ENCODE assay signal across 16 cellular contexts in the genomic region with DNA sequence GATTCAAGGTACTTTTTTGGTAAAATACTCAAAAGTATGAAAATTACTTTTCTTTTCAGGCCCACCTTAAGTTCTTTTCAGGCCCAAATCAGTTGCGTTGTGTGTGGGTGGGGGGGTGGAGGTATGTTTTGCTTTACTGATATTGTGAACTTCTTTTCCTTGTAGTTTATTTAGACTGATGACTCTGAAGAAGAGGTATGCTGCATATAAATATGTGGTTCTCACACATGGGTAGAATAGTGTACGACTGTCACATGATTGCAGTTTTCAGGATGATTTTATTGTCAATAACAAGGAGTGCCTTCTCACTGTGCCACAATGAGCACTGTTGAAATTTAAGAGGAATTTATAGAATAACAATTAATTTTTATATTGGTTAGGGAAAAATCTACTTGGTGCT.
A peak's percentile ranks its signal among the peaks of the same experiment; 100 is the strongest.
DNase-seq lines count a peak whose midpoint lies in the region; ATAC-seq and TF ChIP-seq lines count a peak whose summit lies in the region.
"Had no signal": no experiment of that assay in that cellular context is flagged by ENCODE, and none has a peak within 500 bp of the region (broad histone marks: within the 10 kb centered on the region; RNA-seq: fewer than 3 reads in every experiment).

No MANE protein-coding gene starts in this region.

- H3K4me3 ChIP-seq in IMR-90 (ENCODE audit: insufficient read depth, low read depth, low read length) (no peak overlapping the region), choroid plexus epithelial cell (ENCODE audit: low read depth, low read length) (no peak overlapping the region), mesenchymal stem cell (ENCODE audit: insufficient read depth in 1 of 2, low read depth in 1 of 2, low read length in 2 of 2) (no peak overlapping the region), right atrium auricular region (no peak overlapping the region)

- H3K27me3 ChIP-seq in IMR-90 (ENCODE audit: control insufficient read depth, insufficient read depth, low read length) (no peaks in the 10 kb centered on the region), mesenchymal stem cell (ENCODE audit: control insufficient read depth in 1 of 2, insufficient read depth in 1 of 2, low read length in 2 of 2) (no peaks in the 10 kb centered on the region), right atrium auricular region (no peaks in the 10 kb centered on the region)
- H3K27me3 ChIP-seq: SJCRH30 had no signal

- intact Hi-C loops in IMR-90 (cut with micrococcal nuclease), result no loop called here

- H2BK20ac ChIP-seq in IMR-90 (ENCODE audit: low read depth, low read length), result no peak overlapping the region; the same call in 1 of the 2 replicates

- in situ Hi-C loops in IMR-90 (cut with MboI; ENCODE audit: low sequenced_read_pairs), result no loop called here

- H2AK5ac ChIP-seq in IMR-90 (ENCODE audit: low read depth, low read length) (no peak overlapping the region), mesenchymal stem cell (ENCODE audit: low read length, severe bottlenecking) (no peak overlapping the region)

- H3K4ac ChIP-seq in IMR-90 (ENCODE audit: low read depth, low read length), result no peak overlapping the region
- H3K4ac ChIP-seq in mesenchymal stem cell (ENCODE audit: low read depth in 1 of 2, low read length in 2 of 2), result no peak overlapping the region

- TF ChIP-seq POLR2A in IMR-90 (IDR thresholded peaks at IDR 0.05; ENCODE audit: low read depth, low read length), result no peak

- H3K27ac ChIP-seq in IMR-90 (ENCODE audit: insufficient read depth, low read length), result no peak overlapping the region
- no peak overlapping the region for H3K27ac ChIP-seq in mesenchymal stem cell (ENCODE audit: low read length, poor library complexity, severe bottlenecking)
- H3K27ac ChIP-seq in right atrium auricular region, result no peak overlapping the region
- H3K27ac ChIP-seq: C4-2B had no signal

- no peaks in the 10 kb centered on the region for H4K20me1 ChIP-seq in IMR-90 (ENCODE audit: insufficient read depth, low read length)

- ATAC-seq in IMR-90 (ENCODE audit: low read depth) (peak; percentile 87), HG03442 (IDR thresholded peaks at IDR 0.05; ENCODE audit: unreplicated experiment) (no peak), GM21737 (IDR thresholded peaks at IDR 0.05; ENCODE audit: unreplicated experiment) (no peak)
- ATAC-seq in stimulated activated naive CD8-positive, alpha-beta T cell treated with anti-CD3 and anti-CD28 coated beads, Interleukin-15, Interleukin-2, amounts not matched to agents 100 U/mL and 50 U/mL, for 24 hours, result no peak

- DNase-seq in EH (ENCODE audit: low read depth) (peak; percentile 27), IMR-90 (peak; percentile 81), choroid plexus epithelial cell (ENCODE audit: low read depth) (peak; percentile 59), mesenchymal stem cell (peak; percentile 45), right atrium auricular region (ENCODE audit: low spot score) (no peak)
- DNase-seq in stimulated activated naive CD8-positive, alpha-beta T cell treated with anti-CD3 and anti-CD28 coated beads, Interleukin-15, Interleukin-2, amounts not matched to agents 100 U/mL and 50 U/mL, for 24 hours, result no peak
- DNase-seq: DMS53, KG1, MV-4-11, NCI-H1105 treated with DMSO at 0.1 percent for 48 hours, NCI-H2081 treated with DMSO at 0.1 percent for 48 hours, NCI-H524 treated with DMSO at 0.1 percent for 48 hours had no signal

- no TSS peak for BruUV-seq in IMR-90 (replicated peaks; lab: Mats Ljungman, UMichigan)

- peaks cover 11% of the 10 kb centered on the region; the same call in 1 of the 2 replicates for H3K9me1 ChIP-seq in IMR-90 (ENCODE audit: insufficient read depth, low read length)

- H4K5ac ChIP-seq in IMR-90 (ENCODE audit: low read depth, low read length), result no peak overlapping the region

- H3K18ac ChIP-seq in IMR-90 (ENCODE audit: low read depth, low read length) (no peak overlapping the region), mesenchymal stem cell (ENCODE audit: low read depth in 1 of 2, low read length in 2 of 2) (no peak overlapping the region)

- POLR2A ChIA-PET in IMR-90 (lab: Charles Lee; ENCODE audit: unreplicated experiment), result no interaction called here

- H3K79me1 ChIP-seq in IMR-90 (ENCODE audit: low read depth in 1 of 2, low read length in 2 of 2) (no peaks in the 10 kb centered on the region), mesenchymal stem cell (replicated peaks; ENCODE audit: low read length, poor library complexity, severe bottlenecking) (no peaks in the 10 kb centered on the region)

- H2BK15ac ChIP-seq in IMR-90 (ENCODE audit: low read depth, low read length), result no peak overlapping the region; the same call in 2 of the 3 replicates
- H2BK15ac ChIP-seq in mesenchymal stem cell (ENCODE audit: low read depth, poor library complexity, severe bottlenecking), result no peak overlapping the region

- H2AFZ ChIP-seq in IMR-90 (replicated peaks; ENCODE audit: low read length, poor library complexity) (no peak overlapping the region), mesenchymal stem cell (ENCODE audit: low read depth, low read length) (no peak overlapping the region)

- H2BK120ac ChIP-seq in IMR-90 (ENCODE audit: low read depth, low read length) (peak overlapping the region; percentile 88; the same call in 1 of the 2 replicates), mesenchymal stem cell (ENCODE audit: low read depth, low read length) (no peak overlapping the region)

- H3K36me3 ChIP-seq in IMR-90 (ENCODE audit: control insufficient read depth, insufficient read depth, low read length) (no peaks in the 10 kb centered on the region), mesenchymal stem cell (ENCODE audit: control insufficient read depth in 1 of 2, insufficient read depth in 2 of 2, low read depth in 1 of 2, low read length in 2 of 2) (no peaks in the 10 kb centered on the region), right atrium auricular region (no peaks in the 10 kb centered on the region)
- H3K36me3 ChIP-seq: SJCRH30 had no signal

- TF ChIP-seq RAD21 in IMR-90 (IDR thresholded peaks at IDR 0.05; ENCODE audit: low read length), result no peak

- TF ChIP-seq CTCF in IMR-90 (conservative IDR thresholded peaks at IDR 0.05; ENCODE audit: low read depth, low read length) (no peak), choroid plexus epithelial cell (conservative IDR thresholded peaks at IDR 0.05; ENCODE audit: low read depth, low read length) (no peak), right atrium auricular region (IDR thresholded peaks at IDR 0.05) (no peak)

- no peak overlapping the region for H3K56ac ChIP-seq in IMR-90 (ENCODE audit: extremely low read depth, insufficient read depth, low read length)

- no peak overlapping the region for H2AK9ac ChIP-seq in IMR-90 (replicated peaks; ENCODE audit: low read depth, low read length, poor library complexity)

- H2BK5ac ChIP-seq in IMR-90 (ENCODE audit: low read depth, low read length, poor library complexity, severe bottlenecking) (peak overlapping the region; percentile 3), mesenchymal stem cell (ENCODE audit: low read depth, low read length, poor library complexity, severe bottlenecking) (no peak overlapping the region)

- H3K23ac ChIP-seq in IMR-90 (ENCODE audit: low read depth, low read length) (no peak overlapping the region), mesenchymal stem cell (ENCODE audit: low read length in 2 of 2) (no peak overlapping the region)

- H3K9me3 ChIP-seq in IMR-90 (ENCODE audit: control insufficient read depth, insufficient read depth, low read length), result no peaks in the 10 kb centered on the region
- peaks cover 22% of the 10 kb centered on the region for H3K9me3 ChIP-seq in mesenchymal stem cell (ENCODE audit: control insufficient read depth, low read length)
- peaks cover 0 to 4% of the 10 kb centered on the region in 2 donors for H3K9me3 ChIP-seq in right atrium auricular region

- H3K9ac ChIP-seq in IMR-90 (ENCODE audit: low read depth, low read length) (no peak overlapping the region), mesenchymal stem cell (ENCODE audit: low read length) (no peak overlapping the region)

- H3K4me2 ChIP-seq in IMR-90 (ENCODE audit: low read depth, low read length), result no peak overlapping the region
- H3K4me2 ChIP-seq in mesenchymal stem cell (ENCODE audit: low read length, poor library complexity, severe bottlenecking), result no peak overlapping the region

- H4K91ac ChIP-seq in IMR-90 (ENCODE audit: insufficient read depth, low read depth, low read length) (no peak overlapping the region), mesenchymal stem cell (ENCODE audit: low read length) (no peak overlapping the region)

- no CpG with 5 or more reads among the region's 2 CpGs for WGBS in IMR-90 (ENCODE audit: extremely low coverage in 2 of 2, insufficient read length in 1 of 2), 2 experiments
- 15% methylated on average over 2 of the region's 2 CpGs for WGBS in mesenchymal stem cell

- CTCF ChIA-PET in IMR-90 (lab: Yijun Ruan, JAX), result no interaction called here

- H4K8ac ChIP-seq in IMR-90 (ENCODE audit: low read depth in 2 of 2, low read length in 2 of 2) (no peak overlapping the region), mesenchymal stem cell (ENCODE audit: low read length) (no peak overlapping the region)

- no peak overlapping the region for H2BK12ac ChIP-seq in mesenchymal stem cell (ENCODE audit: low read length in 2 of 2)

- peaks cover 9% of the 10 kb centered on the region for H3K4me1 ChIP-seq in IMR-90 (ENCODE audit: control insufficient read depth, insufficient read depth, low read length)
- no peaks in the 10 kb centered on the region for H3K4me1 ChIP-seq in mesenchymal stem cell (ENCODE audit: control insufficient read depth, insufficient read depth, low read depth, low read length)
- H3K4me1 ChIP-seq in right atrium auricular region, result no peaks in the 10 kb centered on the region

- H3K14ac ChIP-seq in IMR-90 (replicated peaks; ENCODE audit: low read depth, low read length), result no peak overlapping the region
- H3K14ac ChIP-seq in mesenchymal stem cell (ENCODE audit: low read length in 2 of 2), result no peak overlapping the region

- dilution Hi-C loops in IMR-90 (cut with HindIII; ENCODE audit: low sequenced_read_pairs, unreplicated experiment), result no loop called here

TF ChIP-seq in IMR-90, 13 proteins besides CTCF, POLR2A, EP300 and RAD21 (continues in another document):
- TF ChIP-seq RFX5 (IDR thresholded peaks at IDR 0.05; ENCODE audit: low read depth, low read length), result no peak
- TF ChIP-seq, protein P1, sequence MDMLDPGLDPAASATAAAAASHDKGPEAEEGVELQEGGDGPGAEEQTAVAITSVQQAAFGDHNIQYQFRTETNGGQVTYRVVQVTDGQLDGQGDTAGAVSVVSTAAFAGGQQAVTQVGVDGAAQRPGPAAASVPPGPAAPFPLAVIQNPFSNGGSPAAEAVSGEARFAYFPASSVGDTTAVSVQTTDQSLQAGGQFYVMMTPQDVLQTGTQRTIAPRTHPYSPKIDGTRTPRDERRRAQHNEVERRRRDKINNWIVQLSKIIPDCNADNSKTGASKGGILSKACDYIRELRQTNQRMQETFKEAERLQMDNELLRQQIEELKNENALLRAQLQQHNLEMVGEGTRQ (IDR thresholded peaks at IDR 0.05; ENCODE audit: low read depth, low read length), result peak; percentile 63
- TF ChIP-seq BHLHE40 (IDR thresholded peaks at IDR 0.05; ENCODE audit: low read depth, low read length), result peak; percentile 53; the same call in 1 of the 2 replicates
- TF ChIP-seq SMC3 (IDR thresholded peaks at IDR 0.05; ENCODE audit: low read depth, low read length), result no peak
- TF ChIP-seq NFE2L2 (IDR thresholded peaks at IDR 0.05; ENCODE audit: low read depth, low read length), result no peak
- TF ChIP-seq MAZ (IDR thresholded peaks at IDR 0.05; ENCODE audit: borderline replicate concordance, low read depth, low read length), result no peak

Comparison
In these comparisons a context has a peak if more than half of its experiments do, and no peak if none do; other contexts are left out.
1. DNase-seq: peak in EH (single experiment), IMR-90 (single experiment), choroid plexus epithelial cell (single experiment) and mesenchymal stem cell (single experiment); none in stimulated activated naive CD8-positive, alpha-beta T cell treated with anti-CD3 and anti-CD28 coated beads, Interleukin-15, Interleukin-2, amounts not matched to agents 100 U/mL and 50 U/mL, for 24 hours (single experiment) and right atrium auricular region (single experiment).